Comparison of ENCODE assay signal across 15 cellular contexts in genomic region chr6:885051-885590, GRCh38.
"Had no signal": no experiment of that assay in that cellular context is flagged by ENCODE, and none has a peak within 500 bp of the region (broad histone marks: within the 10 kb centered on the region; RNA-seq: fewer than 3 reads in every experiment).

No MANE protein-coding gene starts in this region.

- H3K27ac ChIP-seq: ascending aorta, heart left ventricle, tibial artery had no signal

- FAIRE-seq: colon, frontal cortex had no signal

- H3K4me3 Mint-ChIP-seq: activated T-helper 17 cell treated with anti-CD3 and anti-CD28 coated beads, Interleukin-2, amount 50 U/mL, for 72 hours; natural killer cell; stimulated activated memory B cell treated with anti-CD40 and anti-IgM and Interleukin-4, amounts not matched to agents 10 μg/mL and 1 μg/mL and 100 μg/mL, for 72 hours; T-helper 2 cell treated with Interferon-gamma antibody and Interleukin-4, amounts not matched to agents 5 μg/mL and 100 μg/mL, for 36 hours had no signal

- DNase-seq: activated CD4-positive, alpha-beta T cell treated with anti-CD3 and anti-CD28 coated beads, Interleukin-2, amount 50 U/mL, for 1 hour; activated CD4-positive, CD25-positive, alpha-beta regulatory T cell; activated naive CD4-positive, alpha-beta T cell treated with Interleukin-2 at 50 U/mL for 16 hours; heart left ventricle; natural killer cell; posterior cingulate gyrus; retina; SW 1271; tibial artery had no signal

- H3K9me3 Mint-ChIP-seq: activated T-helper 17 cell treated with anti-CD3 and anti-CD28 coated beads, Interleukin-2, amount 50 U/mL, for 72 hours; natural killer cell; stimulated activated memory B cell treated with anti-CD40 and anti-IgM and Interleukin-4, amounts not matched to agents 10 μg/mL and 1 μg/mL and 100 μg/mL, for 72 hours; T-helper 2 cell treated with Interferon-gamma antibody and Interleukin-4, amounts not matched to agents 5 μg/mL and 100 μg/mL, for 36 hours had no signal

- H3K4me3 ChIP-seq: ascending aorta, heart left ventricle, tibial artery had no signal

- H3K4me1 Mint-ChIP-seq: activated T-helper 17 cell treated with anti-CD3 and anti-CD28 coated beads, Interleukin-2, amount 50 U/mL, for 72 hours; stimulated activated memory B cell treated with anti-CD40 and anti-IgM and Interleukin-4, amounts not matched to agents 10 μg/mL and 1 μg/mL and 100 μg/mL, for 72 hours had no signal

- H3K4me1 ChIP-seq: ascending aorta, heart left ventricle, tibial artery had no signal

- H3K36me3 ChIP-seq: ascending aorta, heart left ventricle, tibial artery had no signal

- H3K27ac Mint-ChIP-seq: activated T-helper 17 cell treated with anti-CD3 and anti-CD28 coated beads, Interleukin-2, amount 50 U/mL, for 72 hours; natural killer cell; stimulated activated memory B cell treated with anti-CD40 and anti-IgM and Interleukin-4, amounts not matched to agents 10 μg/mL and 1 μg/mL and 100 μg/mL, for 72 hours; T-helper 2 cell treated with Interferon-gamma antibody and Interleukin-4, amounts not matched to agents 5 μg/mL and 100 μg/mL, for 36 hours had no signal

- H3K36me3 Mint-ChIP-seq: natural killer cell; stimulated activated memory B cell treated with anti-CD40 and anti-IgM and Interleukin-4, amounts not matched to agents 10 μg/mL and 1 μg/mL and 100 μg/mL, for 72 hours had no signal

- H3K27me3 ChIP-seq: ascending aorta had no signal

- H3K9me3 ChIP-seq: ascending aorta, heart left ventricle, tibial artery had no signal

- ATAC-seq: activated T-helper 17 cell treated with anti-CD3 and anti-CD28 coated beads, Interleukin-2, amount 50 U/mL, for 72 hours; heart left ventricle; natural killer cell; stimulated activated memory B cell treated with anti-CD40 and anti-IgM and Interleukin-4, amounts not matched to agents 10 μg/mL and 1 μg/mL and 100 μg/mL, for 72 hours had no signal
